Comparison of ENCODE assay signal across 19 cellular contexts in genomic region chr2:174195253-174195652, GRCh38. TPM values are rescaled to one million over a fixed set of nuclear protein-coding genes. Genes with fewer than 3 reads are reported as not detected.
DNase-seq lines count a peak whose midpoint lies in the region; ATAC-seq, FAIRE-seq and TF ChIP-seq lines count a peak whose summit lies in the region.
"Had no signal": no experiment of that assay in that cellular context is flagged by ENCODE, and none has a peak within 500 bp of the region (broad histone marks: within the 10 kb centered on the region; RNA-seq: fewer than 3 reads in every experiment).

No MANE protein-coding gene starts in this region.

- peaks cover 11% of the 10 kb centered on the region; the same call in 1 of the 3 replicates for H3K9me3 ChIP-seq in A549
- H3K9me3 ChIP-seq: SJSA1 had no signal

- no peak overlapping the region for H3K27ac ChIP-seq in A549
- H3K27ac ChIP-seq: C4-2B, SJSA1 had no signal

- TF ChIP-seq RAD21 in A549 (conservative IDR thresholded peaks at IDR 0.05 in 1 of 2, IDR thresholded peaks at IDR 0.05 in 1 of 2) = no peak

- FAIRE-seq in A549 (lab: Jason Lieb, UNC) = no peak
- FAIRE-seq: HepG2 had no signal

- TF ChIP-seq CTCF in A549 (IDR thresholded peaks at IDR 0.05) = no peak

- H3K4me1 ChIP-seq in A549 = peaks cover 15% of the 10 kb centered on the region; the same call in 2 of the 3 replicates

- CTCF ChIA-PET in A549 (lab: Yijun Ruan, JAX) = interaction anchor here (0.6 kb wide), 1 partner anchor 22 kb away, joined by 3 read pairs; no protein-coding TSS in a partner anchor

- DNase-seq in A549 (ENCODE audit: low read depth in 1 of 2, low spot score in 1 of 2) (no peak), HCEC 1CT (peak; percentile 4), amniotic epithelial cell (ENCODE audit: low read depth) (peak; percentile 21), iris pigment epithelial cell (ENCODE audit: low read depth) (peak; percentile 26), NCI-H774 (lab: John Stamatoyannopoulos, UW) (no peak), NCI-H1048 (lab: John Stamatoyannopoulos, UW) (no peak)
- no peak for DNase-seq in activated CD4-positive, alpha-beta T cell treated with anti-CD3 and anti-CD28 coated beads for 1 hour
- DNase-seq: H7; MM.1S; NCI-H1105; NCI-H1694 treated with DMSO at 0.1 percent for 48 hours; NCI-H2107; NCI-H226; NCI-H524 treated with DMSO at 0.1 percent for 48 hours; NK-92 treated with Interleukin-12 subunit alpha and Interleukin-12 subunit beta, amount 100 ng/mL, for 24 hours had no signal

- H3K4me3 ChIP-seq in A549 = no peak overlapping the region
- H3K4me3 ChIP-seq: SJSA1 had no signal

- TF ChIP-seq EP300 in A549 (IDR thresholded peaks at IDR 0.05) = no peak

- no peak for TF ChIP-seq POLR2A in A549 (IDR thresholded peaks at IDR 0.05; ENCODE audit: low read length)

- POLR2A ChIA-PET in A549 (lab: Yijun Ruan, JAX) = no interaction called here

- H3K4me2 ChIP-seq in A549 = peak overlapping the region; percentile 9; the same call in 1 of the 3 replicates

- ATAC-seq in A549 (no peak), HG02973 (IDR thresholded peaks at IDR 0.05; ENCODE audit: unreplicated experiment) (no peak)
- ATAC-seq: HepG2 had no signal

TF ChIP-seq in A549, 52 proteins besides CTCF, POLR2A, EP300 and RAD21:
- no peak for TF ChIP-seq JUNB (IDR thresholded peaks at IDR 0.05)
- TF ChIP-seq SMC3 (IDR thresholded peaks at IDR 0.05) = no peak
- no peak for TF ChIP-seq RARB (CRISPR knock-in tag; IDR thresholded peaks at IDR 0.05)

RNA-seq across cellular contexts. Expression of gene OLA1, which starts 53.1 kb away (rescaled TPM):
- 145 and 226 TPM in 2 replicates for polyA plus RNA-seq in A549 (2011; rRNA removed)
- 44.7 and 48.7 TPM in 2 replicates for polyA plus RNA-seq in A549 (2012; cell fraction: cytosol; rRNA removed)
- polyA plus RNA-seq in A549 (2012; cell fraction: nucleus; rRNA removed) = 9.8 and 19.0 TPM in 2 replicates
- 118 to 132 TPM (median 127 TPM) in 3 replicates for polyA plus RNA-seq in A549 (2017; fragmentation: RNase III; extraction: RNeasy Plus Mini Kit Qiagen cat#74134 plus additional on column Dnase treatment)
- 40.5 and 43.4 TPM in 2 replicates for polyA minus RNA-seq in A549 (2011; rRNA and poly(A)+ RNA removed)

Comparison
In these comparisons a context has a peak if more than half of its experiments do, and no peak if none do; other contexts are left out.
1. DNase-seq: peak in HCEC 1CT (single experiment), amniotic epithelial cell (single experiment) and iris pigment epithelial cell (single experiment); none in A549 (0 of 2), NCI-H774 (single experiment), NCI-H1048 (single experiment) and activated CD4-positive, alpha-beta T cell treated with anti-CD3 and anti-CD28 coated beads for 1 hour (single experiment).